ENCODE assay signal across 14 cellular contexts in the genomic region with DNA sequence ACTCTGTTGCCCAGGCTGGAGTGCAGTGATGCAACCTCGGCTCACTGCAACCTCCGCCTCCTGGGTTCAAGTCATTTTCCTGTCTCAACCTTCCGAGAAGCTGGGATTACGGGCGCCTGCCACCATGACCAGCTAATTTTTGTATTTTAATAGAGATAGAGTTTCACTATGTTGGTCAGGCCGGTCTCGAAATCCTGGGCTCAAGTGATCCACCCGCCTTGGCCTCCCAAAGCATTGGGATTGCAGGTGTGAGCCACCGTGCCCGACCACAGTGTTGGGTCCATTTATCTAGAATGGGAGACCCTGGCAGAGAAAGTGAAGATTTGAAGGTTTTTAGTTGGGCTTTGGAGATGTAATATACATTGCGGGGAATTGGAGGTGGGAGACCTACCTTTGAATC.
A peak's percentile ranks its signal among the peaks of the same experiment; 100 is the strongest.
DNase-seq lines count a peak whose midpoint lies in the region; ATAC-seq and TF ChIP-seq lines count a peak whose summit lies in the region.
"Had no signal": no experiment of that assay in that cellular context is flagged by ENCODE, and none has a peak within 500 bp of the region (broad histone marks: within the 10 kb centered on the region; RNA-seq: fewer than 3 reads in every experiment).

No MANE protein-coding gene starts in this region.

- peaks cover 28% of the 10 kb centered on the region for H3K4me1 ChIP-seq in DOHH2 (ENCODE audit: control insufficient read depth, low read length)
- H3K4me1 ChIP-seq: HAP-1 had no signal

- H3K27me3 Mint-ChIP-seq in activated B cell treated with CpG ODN at 0.5 μM for 24 hours: no peaks in the 10 kb centered on the region
- H3K27me3 Mint-ChIP-seq in activated CD8-positive, alpha-beta T cell treated with anti-CD3 and anti-CD28 coated beads for 36 hours: no peaks in the 10 kb centered on the region

- no peaks in the 10 kb centered on the region for H3K27me3 ChIP-seq in DOHH2 (ENCODE audit: control insufficient read depth, low read length)

- H3K79me2 ChIP-seq in DOHH2 (ENCODE audit: control insufficient read depth, low read length): no peaks in the 10 kb centered on the region; the same call in 1 of the 2 replicates

- POLR2A ChIA-PET in activated B cell treated with CpG ODN at 0.5 μM for 24 hours (lab: Charles Lee): no interaction called here
- POLR2A ChIA-PET in activated CD8-positive, alpha-beta T cell treated with anti-CD3 and anti-CD28 coated beads for 36 hours (lab: Charles Lee): no interaction called here

- H3K36me3 ChIP-seq in DOHH2 (ENCODE audit: control insufficient read depth, low read length): peaks cover 27% of the 10 kb centered on the region
- H3K36me3 ChIP-seq: HAP-1 had no signal

- peak overlapping the region; percentile 76 for H3K27ac ChIP-seq in DOHH2 (ENCODE audit: low read depth, low read length)

- H3K4me3 Mint-ChIP-seq in activated B cell treated with CpG ODN at 0.5 μM for 24 hours: no peak overlapping the region
- no peak overlapping the region for H3K4me3 Mint-ChIP-seq in activated CD8-positive, alpha-beta T cell treated with anti-CD3 and anti-CD28 coated beads for 36 hours
- H3K4me3 Mint-ChIP-seq: CD8-positive, alpha-beta T cell had no signal

- peak overlapping the region; percentile 71 for H3K4me2 ChIP-seq in DOHH2 (ENCODE audit: low read length)

- H3K4me3 ChIP-seq in DOHH2 (ENCODE audit: low read length): peak overlapping the region; percentile 56; the same call in 1 of the 2 replicates
- H3K4me3 ChIP-seq: GM12878, HAP-1 had no signal

- no peaks in the 10 kb centered on the region for H3K9me3 Mint-ChIP-seq in activated B cell treated with CpG ODN at 0.5 μM for 24 hours
- no peaks in the 10 kb centered on the region for H3K9me3 Mint-ChIP-seq in activated CD8-positive, alpha-beta T cell treated with anti-CD3 and anti-CD28 coated beads for 36 hours
- H3K9me3 Mint-ChIP-seq: CD8-positive, alpha-beta T cell had no signal

- H4K20me1 ChIP-seq in DOHH2 (ENCODE audit: control insufficient read depth, insufficient read depth, low read depth, low read length): no peaks in the 10 kb centered on the region

- no peaks in the 10 kb centered on the region for H3K9me2 ChIP-seq in DOHH2 (replicated peaks; ENCODE audit: control insufficient read depth, low read length)

- intact Hi-C loops in activated B cell treated with CpG ODN at 0.5 μM for 24 hours (cut with micrococcal nuclease): loop anchor here (2.0 kb wide), 1 partner anchor 16 kb away; no protein-coding TSS in a partner anchor
- intact Hi-C loops in posterior vena cava (cut with DNase I): no loop called here
- intact Hi-C loops in activated CD8-positive, alpha-beta T cell treated with anti-CD3 and anti-CD28 coated beads for 36 hours (cut with micrococcal nuclease): no loop called here

- ATAC-seq in activated B cell treated with CpG ODN at 0.5 μM for 24 hours (ENCODE audit: low read depth): no peak
- ATAC-seq in HG03097 (IDR thresholded peaks at IDR 0.05; ENCODE audit: low FRiP score, unreplicated experiment): no peak
- no peak for ATAC-seq in activated CD8-positive, alpha-beta T cell treated with anti-CD3 and anti-CD28 coated beads for 36 hours
- ATAC-seq: CD8-positive, alpha-beta T cell; GM12878 had no signal

- CTCF ChIA-PET in activated B cell treated with CpG ODN at 0.5 μM for 24 hours (lab: Charles Lee): interaction anchor here (0.5 kb wide), 1 partner anchor 74 kb away, joined by 7 read pairs; no protein-coding TSS in a partner anchor
- CTCF ChIA-PET in activated CD8-positive, alpha-beta T cell treated with anti-CD3 and anti-CD28 coated beads for 36 hours (lab: Charles Lee): interaction anchor here (1.7 kb wide), 1 partner anchor 21 kb away, joined by 3 read pairs; no protein-coding TSS in a partner anchor

- H3K4me1 Mint-ChIP-seq in activated B cell treated with CpG ODN at 0.5 μM for 24 hours: peaks cover 28% of the 10 kb centered on the region
- no peaks in the 10 kb centered on the region for H3K4me1 Mint-ChIP-seq in activated CD8-positive, alpha-beta T cell treated with anti-CD3 and anti-CD28 coated beads for 36 hours (ENCODE audit: low read depth)

- peaks cover 7% of the 10 kb centered on the region; the same call in 1 of the 2 replicates for H3F3A ChIP-seq in DOHH2 (ENCODE audit: control insufficient read depth, insufficient read depth)

- TF ChIP-seq CTCF in DOHH2 (IDR thresholded peaks at IDR 0.05; ENCODE audit: low read depth, low read length, poor library complexity, severe bottlenecking) (no peak), activated B cell treated with CpG ODN at 0.5 μM for 24 hours (IDR thresholded peaks at IDR 0.05) (no peak)
- no peak for TF ChIP-seq CTCF in activated CD8-positive, alpha-beta T cell treated with anti-CD3 and anti-CD28 coated beads for 36 hours (IDR thresholded peaks at IDR 0.05)

- H3K36me3 Mint-ChIP-seq in activated B cell treated with CpG ODN at 0.5 μM for 24 hours (ENCODE audit: low read depth): peaks cover 75% of the 10 kb centered on the region
- peaks cover 7% of the 10 kb centered on the region for H3K36me3 Mint-ChIP-seq in activated CD8-positive, alpha-beta T cell treated with anti-CD3 and anti-CD28 coated beads for 36 hours (ENCODE audit: low read depth)

- DNase-seq in activated B cell treated with CpG ODN at 0.5 μM for 24 hours (no peak), posterior vena cava (ENCODE audit: low spot score) (peak; percentile 61), H4 (ENCODE audit: low spot score) (no peak), NCI-H1694 (lab: John Stamatoyannopoulos, UW) (no peak)
- DNase-seq in activated CD8-positive, alpha-beta T cell treated with anti-CD3 and anti-CD28 coated beads for 36 hours: no peak
- DNase-seq: ACHN; Calu3; CD8-positive, alpha-beta T cell; DMS79 treated with DMSO at 0.1 percent for 48 hours; EL had no signal

- H3K9me3 ChIP-seq in DOHH2 (ENCODE audit: control insufficient read depth, insufficient read depth, low read length): no peaks in the 10 kb centered on the region
- H3K9me3 ChIP-seq: HAP-1 had no signal

- peak overlapping the region; percentile 87 for H3K27ac Mint-ChIP-seq in activated B cell treated with CpG ODN at 0.5 μM for 24 hours
- no peak overlapping the region for H3K27ac Mint-ChIP-seq in activated CD8-positive, alpha-beta T cell treated with anti-CD3 and anti-CD28 coated beads for 36 hours
- H3K27ac Mint-ChIP-seq: CD8-positive, alpha-beta T cell had no signal
